Comparison of ENCODE assay signal across 8 cellular contexts in the genomic region with DNA sequence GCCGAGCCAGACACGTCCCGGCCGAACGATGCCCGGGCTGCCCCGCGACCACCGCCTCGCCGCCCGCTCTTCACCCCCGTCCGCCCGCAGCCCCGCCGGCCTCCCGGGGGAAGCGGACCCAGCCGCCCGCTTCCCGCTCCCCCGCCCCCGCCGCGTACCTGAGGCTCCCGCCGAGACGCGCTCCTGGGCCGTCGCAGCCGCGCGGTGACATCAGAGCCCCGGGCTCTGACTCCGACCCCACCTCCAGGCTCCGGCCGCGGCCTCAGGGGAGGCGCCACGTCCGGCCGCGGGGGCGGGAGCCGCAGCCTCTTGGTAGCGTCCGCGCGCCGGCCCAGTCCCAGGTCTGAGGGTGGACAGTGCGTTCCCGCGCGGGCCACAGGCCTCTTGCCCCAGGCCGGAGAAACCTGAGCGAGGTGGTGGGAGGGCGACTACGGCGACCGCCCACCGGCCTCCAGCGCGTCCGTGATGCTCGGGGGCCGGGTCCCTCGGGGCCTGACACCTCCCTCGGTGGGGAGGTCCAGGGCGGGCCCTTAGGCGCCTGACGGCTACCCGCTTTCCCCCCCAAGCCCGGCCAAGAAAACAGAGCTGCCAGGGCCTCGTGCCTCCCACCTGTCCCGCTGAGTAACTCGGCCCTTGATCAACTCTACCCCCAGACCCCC. TPM values are rescaled to one million over a fixed set of nuclear protein-coding genes. Genes with fewer than 3 reads are reported as not detected.
A peak's percentile ranks its signal among the peaks of the same experiment; 100 is the strongest.
DNase-seq lines count a peak whose midpoint lies in the region; ATAC-seq and TF ChIP-seq lines count a peak whose summit lies in the region.

A gene with protein sequence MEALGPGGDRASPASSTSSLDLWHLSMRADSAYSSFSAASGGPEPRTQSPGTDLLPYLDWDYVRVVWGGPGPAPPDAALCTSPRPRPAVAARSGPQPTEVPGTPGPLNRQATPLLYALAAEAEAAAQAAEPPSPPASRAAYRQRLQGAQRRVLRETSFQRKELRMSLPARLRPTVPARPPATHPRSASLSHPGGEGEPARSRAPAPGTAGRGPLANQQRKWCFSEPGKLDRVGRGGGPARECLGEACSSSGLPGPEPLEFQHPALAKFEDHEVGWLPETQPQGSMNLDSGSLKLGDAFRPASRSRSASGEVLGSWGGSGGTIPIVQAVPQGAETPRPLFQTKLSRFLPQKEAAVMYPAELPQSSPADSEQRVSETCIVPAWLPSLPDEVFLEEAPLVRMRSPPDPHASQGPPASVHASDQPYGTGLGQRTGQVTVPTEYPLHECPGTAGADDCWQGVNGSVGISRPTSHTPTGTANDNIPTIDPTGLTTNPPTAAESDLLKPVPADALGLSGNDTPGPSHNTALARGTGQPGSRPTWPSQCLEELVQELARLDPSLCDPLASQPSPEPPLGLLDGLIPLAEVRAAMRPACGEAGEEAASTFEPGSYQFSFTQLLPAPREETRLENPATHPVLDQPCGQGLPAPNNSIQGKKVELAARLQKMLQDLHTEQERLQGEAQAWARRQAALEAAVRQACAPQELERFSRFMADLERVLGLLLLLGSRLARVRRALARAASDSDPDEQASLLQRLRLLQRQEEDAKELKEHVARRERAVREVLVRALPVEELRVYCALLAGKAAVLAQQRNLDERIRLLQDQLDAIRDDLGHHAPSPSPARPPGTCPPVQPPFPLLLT (minus strand): TSS at position 212 of the 659 bp plus-strand sequence. CDS start 4,507 bp downstream, outside the sequence.

- no peak; the same call in 1 of the 2 replicates for TF ChIP-seq POLR2A in IMR-90 (IDR thresholded peaks at IDR 0.05; ENCODE audit: low read depth, low read length)

- peak within 1 kb of the TSS; percentile 90 for H3K4me2 ChIP-seq in IMR-90 (ENCODE audit: low read depth, low read length)

- no peak within 1 kb of the TSS for H2BK5ac ChIP-seq in IMR-90 (ENCODE audit: low read depth, low read length, poor library complexity, severe bottlenecking)

- POLR2A ChIA-PET in IMR-90 (lab: Charles Lee; ENCODE audit: unreplicated experiment) = no interaction called here
- POLR2A ChIA-PET in activated CD4-positive, alpha-beta memory T cell treated with anti-CD3 and anti-CD28 coated beads for 36 hours (lab: Charles Lee) = interaction anchor here (1.3 kb wide), 1 partner anchor 93 kb away, joined by 3 read pairs; the partner anchor contains the start of gene KIF3A

- H3K9me3 Mint-ChIP-seq in activated CD4-positive, alpha-beta memory T cell treated with anti-CD3 and anti-CD28 coated beads for 36 hours = no peaks in the 10 kb centered on the region
- H3K9me3 Mint-ChIP-seq in nephron progenitor cell = no peaks in the 10 kb centered on the region

- H3K36me3 Mint-ChIP-seq in activated CD4-positive, alpha-beta memory T cell treated with anti-CD3 and anti-CD28 coated beads for 36 hours = no peaks in the 10 kb centered on the region
- H3K36me3 Mint-ChIP-seq in nephron progenitor cell (ENCODE audit: low read depth) = peaks cover 4% of the 10 kb centered on the region

- ATAC-seq in GM21723 (IDR thresholded peaks at IDR 0.05; ENCODE audit: unreplicated experiment) = peak; percentile 68
- ATAC-seq in IMR-90 (ENCODE audit: low read depth) = peak; percentile 82

- no peaks in the 10 kb centered on the region for H3K4me1 Mint-ChIP-seq in activated CD4-positive, alpha-beta memory T cell treated with anti-CD3 and anti-CD28 coated beads for 36 hours (ENCODE audit: low read depth)
- peaks cover 11% of the 10 kb centered on the region for H3K4me1 Mint-ChIP-seq in nephron progenitor cell

- 4% methylated on average over 47 of the region's 78 CpGs; no CpG with 5 or more reads in 1 of the 2 experiments for WGBS in IMR-90 (ENCODE audit: extremely low coverage in 2 of 2, insufficient read length in 1 of 2), 2 experiments

- no peak within 1 kb of the TSS; the same call in 2 of the 3 replicates for H2BK15ac ChIP-seq in IMR-90 (ENCODE audit: low read depth, low read length)

- H4K5ac ChIP-seq in IMR-90 (ENCODE audit: low read depth, low read length) = peak within 1 kb of the TSS; percentile 64; the same call in 1 of the 2 replicates

- H3K4ac ChIP-seq in IMR-90 (ENCODE audit: low read depth, low read length) = peak within 1 kb of the TSS; percentile 89

- peak within 1 kb of the TSS; percentile 47; the same call in 1 of the 2 replicates for H4K91ac ChIP-seq in IMR-90 (ENCODE audit: insufficient read depth, low read depth, low read length)

- H3K9me3 ChIP-seq in IMR-90 (ENCODE audit: control insufficient read depth, insufficient read depth, low read length) = no peaks in the 10 kb centered on the region

- H4K8ac ChIP-seq in IMR-90 (ENCODE audit: low read depth in 2 of 2, low read length in 2 of 2) = peak within 1 kb of the TSS; percentile 80 to 86

- H3K27ac Mint-ChIP-seq in activated CD4-positive, alpha-beta memory T cell treated with anti-CD3 and anti-CD28 coated beads for 36 hours = no peak within 1 kb of the TSS
- no peak within 1 kb of the TSS for H3K27ac Mint-ChIP-seq in nephron progenitor cell

- BruUV-seq in IMR-90 (replicated peaks; lab: Mats Ljungman, UMichigan) = no TSS peak

- no peak within 1 kb of the TSS; the same call in 1 of the 2 replicates for H3K18ac ChIP-seq in IMR-90 (ENCODE audit: low read depth, low read length)

- H4K20me1 ChIP-seq in IMR-90 (ENCODE audit: insufficient read depth, low read length) = no peaks in the 10 kb centered on the region

- peak within 1 kb of the TSS; percentile 43; the same call in 1 of the 2 replicates for H3K23ac ChIP-seq in IMR-90 (ENCODE audit: low read depth, low read length)

- no peak within 1 kb of the TSS for H2BK20ac ChIP-seq in IMR-90 (ENCODE audit: low read depth, low read length)

- peak; percentile 40 for DNase-seq in activated CD4-positive, alpha-beta T cell treated with anti-CD3 and anti-CD28 coated beads for 48 hours
- DNase-seq in activated CD4-positive, alpha-beta T cell treated with anti-CD3 and anti-CD28 coated beads for 4 hours = no peak
- DNase-seq in IMR-90 = peak; percentile 27
- peak; percentile 50 for DNase-seq in activated CD4-positive, alpha-beta memory T cell treated with anti-CD3 and anti-CD28 coated beads for 36 hours
- peak; percentile 25 for DNase-seq in fibroblast of the aortic adventitia (ENCODE audit: low read depth)
- DNase-seq in nephron progenitor cell = peak; percentile 75
- DNase-seq in T-helper 9 cell = no peak

- CTCF ChIA-PET in IMR-90 (lab: Yijun Ruan, JAX) = interaction anchor here (0.8 to 1.0 kb wide), 4 partner anchors 35 to 241 kb away, joined by 3 to 5 read pairs (median 4); no protein-coding TSS in a partner anchor
- CTCF ChIA-PET in activated CD4-positive, alpha-beta memory T cell treated with anti-CD3 and anti-CD28 coated beads for 36 hours (lab: Charles Lee) = interaction anchor here (0.6 to 2.9 kb wide), 11 partner anchors 9 to 444 kb away, joined by 3 to 17 read pairs (median 4); no protein-coding TSS in a partner anchor

- H3K9ac ChIP-seq in IMR-90 (ENCODE audit: low read depth, low read length) = peak within 1 kb of the TSS; percentile 73

- no peak for TF ChIP-seq RAD21 in IMR-90 (IDR thresholded peaks at IDR 0.05; ENCODE audit: low read length)

- H2AFZ ChIP-seq in IMR-90 (replicated peaks; ENCODE audit: low read length, poor library complexity) = peak within 1 kb of the TSS; percentile 99

- H3K79me1 ChIP-seq in IMR-90 (ENCODE audit: low read depth in 1 of 2, low read length in 2 of 2) = peaks cover 13 to 32% of the 10 kb centered on the region in 2 experiments; a peak in 3 of 4 replicates

- peak within 1 kb of the TSS; percentile 83 for H3K4me3 Mint-ChIP-seq in activated CD4-positive, alpha-beta memory T cell treated with anti-CD3 and anti-CD28 coated beads for 36 hours
- H3K4me3 Mint-ChIP-seq in nephron progenitor cell = peak within 1 kb of the TSS; percentile 87

- H3K9me1 ChIP-seq in IMR-90 (ENCODE audit: insufficient read depth, low read length) = peaks cover 4% of the 10 kb centered on the region; the same call in 1 of the 2 replicates

- H3K27ac ChIP-seq in IMR-90 (ENCODE audit: insufficient read depth, low read length) = peak within 1 kb of the TSS; percentile 52; the same call in 1 of the 2 replicates

- dilution Hi-C loops in IMR-90 (cut with HindIII; ENCODE audit: low sequenced_read_pairs, unreplicated experiment) = no loop called here

- peaks cover 4% of the 10 kb centered on the region; the same call in 1 of the 2 replicates for H3K4me1 ChIP-seq in IMR-90 (ENCODE audit: control insufficient read depth, insufficient read depth, low read length)

- H3K36me3 ChIP-seq in IMR-90 (ENCODE audit: control insufficient read depth, insufficient read depth, low read length) = no peaks in the 10 kb centered on the region

- intact Hi-C loops in IMR-90 (cut with micrococcal nuclease) = loop anchor here (1.0 kb wide), 2 partner anchors 36 to 53 kb away; partner anchors contain the start of genes GDF9 and UQCRQ
- intact Hi-C loops in activated CD4-positive, alpha-beta memory T cell treated with anti-CD3 and anti-CD28 coated beads for 36 hours (cut with micrococcal nuclease) = loop anchor here (2.0 kb wide), 1 partner anchor 52 kb away; no protein-coding TSS in a partner anchor

- H3K27me3 ChIP-seq in IMR-90 (ENCODE audit: control insufficient read depth, insufficient read depth, low read length) = no peaks in the 10 kb centered on the region

- H3K56ac ChIP-seq in IMR-90 (ENCODE audit: extremely low read depth, insufficient read depth, low read length) = peak within 1 kb of the TSS; percentile 32; the same call in 1 of the 2 replicates

- no peak for TF ChIP-seq CTCF in IMR-90 (conservative IDR thresholded peaks at IDR 0.05; ENCODE audit: low read depth, low read length)
- no peak for TF ChIP-seq CTCF in fibroblast of the aortic adventitia (IDR thresholded peaks at IDR 0.05; ENCODE audit: insufficient read depth, low read length)
- TF ChIP-seq CTCF in nephron progenitor cell (IDR thresholded peaks at IDR 0.05) = no peak

- peaks cover 37% of the 10 kb centered on the region for H3K27me3 Mint-ChIP-seq in activated CD4-positive, alpha-beta memory T cell treated with anti-CD3 and anti-CD28 coated beads for 36 hours
- H3K27me3 Mint-ChIP-seq in nephron progenitor cell (ENCODE audit: low read depth, poor library complexity) = peaks cover 71% of the 10 kb centered on the region

- H2AK9ac ChIP-seq in IMR-90 (replicated peaks; ENCODE audit: low read depth, low read length, poor library complexity) = peak within 1 kb of the TSS; percentile 84

- 0 out of 2 replicates have a peak within 1 kb of the TSS, but pooled peaks have one; percentile 48 for H2BK120ac ChIP-seq in IMR-90 (ENCODE audit: low read depth, low read length)

- H2AK5ac ChIP-seq in IMR-90 (ENCODE audit: low read depth, low read length) = 0 out of 2 replicates have a peak within 1 kb of the TSS, but pooled peaks have one; percentile 37

- in situ Hi-C loops in IMR-90 (cut with MboI; ENCODE audit: low sequenced_read_pairs) = no loop called here

- H3K4me3 ChIP-seq in IMR-90 (ENCODE audit: insufficient read depth, low read depth, low read length) (peak within 1 kb of the TSS; percentile 84), fibroblast of the aortic adventitia (ENCODE audit: low read depth, low read length) (peak within 1 kb of the TSS; percentile 73)

- H3K14ac ChIP-seq in IMR-90 (replicated peaks; ENCODE audit: low read depth, low read length) = peak within 1 kb of the TSS; percentile 83

RNA-seq across cellular contexts. Expression of the gene that starts here (rescaled TPM):
- total RNA-seq in IMR-90 (2012; rRNA removed) (1.4 and 2.5 TPM in 2 replicates), fibroblast of the aortic adventitia (ENCODE audit: low replicate concordance) (1.2 and 7.6 TPM in 2 replicates)
- polyA plus RNA-seq in IMR-90 (2012; rRNA removed) = 6.3 and 8.8 TPM in 2 replicates
- polyA plus RNA-seq in IMR-90 (2012; cell fraction: cytosol; rRNA removed) = 4.1 and 9.0 TPM in 2 replicates
- polyA plus RNA-seq in IMR-90 (2012; cell fraction: nucleus; rRNA removed; ENCODE audit: low replicate concordance) = 28.6 and 53.5 TPM in 2 replicates
- total RNA-seq in activated CD4-positive, alpha-beta memory T cell treated with anti-CD3 and anti-CD28 coated beads for 36 hours = 1 to 10 TPM; 1.2 to 1.6 TPM

Comparison
In these comparisons a context has a peak if more than half of its experiments do, and no peak if none do; other contexts are left out.
1. DNase-seq: peak in activated CD4-positive, alpha-beta T cell treated with anti-CD3 and anti-CD28 coated beads for 48 hours (single experiment), IMR-90 (single experiment), activated CD4-positive, alpha-beta memory T cell treated with anti-CD3 and anti-CD28 coated beads for 36 hours (single experiment), fibroblast of the aortic adventitia (single experiment) and nephron progenitor cell (single experiment); none in activated CD4-positive, alpha-beta T cell treated with anti-CD3 and anti-CD28 coated beads for 4 hours (0 of 2) and T-helper 9 cell (single experiment).